24 cellular contexts compared by ENCODE assay signal in the genomic region with DNA sequence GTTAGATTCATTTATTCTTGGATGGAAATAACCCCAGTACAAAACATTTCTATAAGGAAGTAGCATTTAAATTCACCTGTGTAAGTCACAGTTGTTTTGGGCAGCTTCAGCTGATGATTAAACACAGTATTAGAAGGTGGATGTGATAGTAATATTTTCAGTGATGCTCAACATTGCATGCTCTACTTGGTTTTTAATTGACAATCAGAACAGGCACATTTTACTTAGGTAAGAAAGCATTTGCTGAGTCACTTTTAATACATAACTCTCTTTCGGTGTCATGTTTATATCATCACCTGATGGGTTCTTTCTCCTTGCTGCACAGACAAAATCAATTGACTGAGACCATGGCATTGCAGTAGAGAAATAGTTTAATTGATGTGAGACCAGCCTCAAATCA.
DNase-seq lines count a peak whose midpoint lies in the region; ATAC-seq, FAIRE-seq and TF ChIP-seq lines count a peak whose summit lies in the region.
"Had no signal": no experiment of that assay in that cellular context is flagged by ENCODE, and none has a peak within 500 bp of the region (broad histone marks: within the 10 kb centered on the region; RNA-seq: fewer than 3 reads in every experiment).

No MANE protein-coding gene starts in this region.

- no peak overlapping the region for H3K9ac ChIP-seq in GM12878 (ENCODE audit: control insufficient read depth, insufficient read depth, low read length)
- H3K9ac ChIP-seq: BLaER1, GM23248 had no signal

- H4K20me1 ChIP-seq in GM12878 (ENCODE audit: control insufficient read depth, insufficient read depth), result no peaks in the 10 kb centered on the region
- H4K20me1 ChIP-seq: BLaER1 had no signal

- H3K4me3 ChIP-seq in GM12878 (no peak overlapping the region), pancreas (no peak overlapping the region)
- H3K4me3 ChIP-seq: BLaER1, GM23248 had no signal

- DNase-seq in activated CD4-positive, CD25-positive, alpha-beta regulatory T cell treated with anti-CD3 and anti-CD28 coated beads, Interleukin-2, amount 50 U/mL, for 72 hours, result no peak
- no peak for DNase-seq in GM12878 (ENCODE audit: low read depth, low spot score)
- DNase-seq in epithelial cell of prostate (ENCODE audit: low read depth, low spot score), result peak; percentile 14
- no peak for DNase-seq in stimulated activated effector memory CD8-positive, alpha-beta T cell treated with anti-CD3 and anti-CD28 coated beads, Interleukin-12 subunit alpha, Interleukin-12 subunit beta, amount 100 ng/mL, for 72 hours (ENCODE audit: low spot score in 2 of 2)
- DNase-seq in NCI-H2171 treated with DMSO at 0.1 percent for 48 hours (lab: John Stamatoyannopoulos, UW), result no peak
- DNase-seq in pancreas, result no peak
- DNase-seq: Caco-2; CD4-positive, CD25-positive, alpha-beta regulatory T cell; CD8-positive, alpha-beta T cell; DMS153; EL; GDM1; GM23248; H7; HCEC 1CT had no signal

- H3K9me3 ChIP-seq in GM12878 (replicated peaks; ENCODE audit: control insufficient read depth, insufficient read depth, low read length) (no peaks in the 10 kb centered on the region; the same call in 2 of the 3 replicates), pancreas (no peaks in the 10 kb centered on the region)

- H3K4me2 ChIP-seq in GM12878 (ENCODE audit: control insufficient read depth, insufficient read depth), result no peak overlapping the region
- H3K4me2 ChIP-seq: BLaER1 had no signal

- no peaks in the 10 kb centered on the region for H3K36me3 Mint-ChIP-seq in stimulated activated effector memory CD8-positive, alpha-beta T cell treated with anti-CD3 and anti-CD28 coated beads, Interleukin-12 subunit alpha, Interleukin-12 subunit beta, amount 100 ng/mL, for 72 hours
- H3K36me3 Mint-ChIP-seq: CD8-positive, alpha-beta T cell had no signal

- in situ Hi-C loops in GM12878 (cut with MboI), result no loop called here

- H3K9me3 Mint-ChIP-seq in stimulated activated effector memory CD8-positive, alpha-beta T cell treated with anti-CD3 and anti-CD28 coated beads, Interleukin-12 subunit alpha, Interleukin-12 subunit beta, amount 100 ng/mL, for 72 hours, result peaks cover 3% of the 10 kb centered on the region

- SMC1A ChIA-PET in GM12878 (lab: Charles Lee; ENCODE audit: uncharacterized antibody, unreplicated experiment), result no interaction called here

- no peak overlapping the region for H3K4me3 Mint-ChIP-seq in stimulated activated effector memory CD8-positive, alpha-beta T cell treated with anti-CD3 and anti-CD28 coated beads, Interleukin-12 subunit alpha, Interleukin-12 subunit beta, amount 100 ng/mL, for 72 hours
- H3K4me3 Mint-ChIP-seq: B cell; CD8-positive, alpha-beta T cell had no signal

- H3K79me2 ChIP-seq in GM12878 (ENCODE audit: control insufficient read depth, insufficient read depth, low read length), result no peaks in the 10 kb centered on the region

- H3K4me1 ChIP-seq in GM12878 (ENCODE audit: control insufficient read depth, insufficient read depth, low read length) (no peaks in the 10 kb centered on the region), pancreas (no peaks in the 10 kb centered on the region)
- H3K4me1 ChIP-seq: BLaER1, Caco-2 had no signal

- no TSS peak for BruUV-seq in GM12878 (replicated peaks; lab: Mats Ljungman, UMichigan)

- peak; percentile 39 to 58 for ATAC-seq in activated CD4-positive, CD25-positive, alpha-beta regulatory T cell treated with anti-CD3 and anti-CD28 coated beads, Interleukin-2, amount 50 U/mL, for 24 hours
- ATAC-seq in GM12878, result no peak
- ATAC-seq in stimulated activated effector memory CD8-positive, alpha-beta T cell treated with anti-CD3 and anti-CD28 coated beads, Interleukin-12 subunit alpha, Interleukin-12 subunit beta, amount 100 ng/mL, for 72 hours, result peak; percentile 16
- ATAC-seq in GM19455 (IDR thresholded peaks at IDR 0.05; ENCODE audit: unreplicated experiment), result no peak
- no peak for ATAC-seq in pancreas
- ATAC-seq: CD8-positive, alpha-beta T cell had no signal

- H3K27ac Mint-ChIP-seq in stimulated activated effector memory CD8-positive, alpha-beta T cell treated with anti-CD3 and anti-CD28 coated beads, Interleukin-12 subunit alpha, Interleukin-12 subunit beta, amount 100 ng/mL, for 72 hours, result no peak overlapping the region
- H3K27ac Mint-ChIP-seq: B cell; CD8-positive, alpha-beta T cell had no signal

- H3K27ac ChIP-seq in GM12878 (ENCODE audit: control insufficient read depth, insufficient read depth) (no peak overlapping the region), epithelial cell of prostate (no peak overlapping the region), pancreas (no peak overlapping the region)
- H3K27ac ChIP-seq: 22Rv1, BLaER1, C4-2B, GM23248 had no signal

- TF ChIP-seq POLR2A in GM12878 (IDR thresholded peaks at IDR 0.05; ENCODE audit: low read depth, low read length), result no peak

- CTCF ChIA-PET in GM12878 (lab: Yijun Ruan, JAX), result no interaction called here

- FAIRE-seq in GM12878 (lab: Jason Lieb, UNC) (no peak), pancreas (lab: Jason Lieb, UNC) (no peak)
- FAIRE-seq: A204.1, GM18507, H1 had no signal

- no peaks in the 10 kb centered on the region for H3K4me1 Mint-ChIP-seq in stimulated activated effector memory CD8-positive, alpha-beta T cell treated with anti-CD3 and anti-CD28 coated beads, Interleukin-12 subunit alpha, Interleukin-12 subunit beta, amount 100 ng/mL, for 72 hours
- H3K4me1 Mint-ChIP-seq: B cell had no signal

- POLR2A ChIA-PET in GM12878 (lab: Charles Lee), result no interaction called here

- RAD21 ChIA-PET in GM12878 (lab: Charles Lee; ENCODE audit: unreplicated experiment), result no interaction called here

- TF ChIP-seq RAD21 in GM12878 (IDR thresholded peaks at IDR 0.05; ENCODE audit: insufficient read depth, low read depth, low read length), result no peak

- no peaks in the 10 kb centered on the region for H3K36me3 ChIP-seq in GM12878 (ENCODE audit: control insufficient read depth in 2 of 2, insufficient read depth in 2 of 2, low read length in 1 of 2)
- H3K36me3 ChIP-seq in pancreas, result no peaks in the 10 kb centered on the region
- H3K36me3 ChIP-seq: BLaER1 had no signal

- TF ChIP-seq EP300 in GM12878 (IDR thresholded peaks at IDR 0.05; ENCODE audit: borderline replicate concordance in 1 of 2, control insufficient read depth in 1 of 2, low read depth in 2 of 2, low read length in 2 of 2), result no peak

- no peak overlapping the region for H2AFZ ChIP-seq in GM12878 (ENCODE audit: control insufficient read depth, low read depth, low read length)
- H2AFZ ChIP-seq: GM23248 had no signal

- TF ChIP-seq CTCF in GM12878 (IDR thresholded peaks at IDR 0.05 in 2 of 3, conservative IDR thresholded peaks at IDR 0.05 in 1 of 3; ENCODE audit: control insufficient read depth in 2 of 3, extremely low read depth in 1 of 3, insufficient read depth in 1 of 3, low read depth in 3 of 3, low read length in 3 of 3) (no peak), pancreas (IDR thresholded peaks at IDR 0.05) (no peak)

- intact Hi-C loops in GM12878 (cut with micrococcal nuclease; ENCODE audit: unreplicated experiment) (no loop called here), pancreas (cut with DNase I) (no loop called here)

- WGBS in GM12878 (ENCODE audit: insufficient coverage, insufficient replicate concordance, low lambda C conversion rate, missing lambda C conversion rate), result 0% methylated on average over 1 of the region's 1 CpG
- 0% methylated on average over 1 of the region's 1 CpG for WGBS in pancreas, 2 donors

- H3K27me3 ChIP-seq in GM12878 (replicated peaks in 1 of 2; ENCODE audit: control insufficient read depth in 2 of 2, insufficient read depth in 2 of 2, low read length in 1 of 2) (no peaks in the 10 kb centered on the region), pancreas (no peaks in the 10 kb centered on the region)
- H3K27me3 ChIP-seq: BLaER1 had no signal

TF ChIP-seq in GM12878, 131 proteins besides CTCF, POLR2A, EP300 and RAD21:
- TF ChIP-seq SRF (IDR thresholded peaks at IDR 0.05; ENCODE audit: low read depth in 2 of 2, low read length in 2 of 2), result no peak
- TF ChIP-seq POLR2AphosphoS2 (IDR thresholded peaks at IDR 0.05; ENCODE audit: low read depth, low read length), result no peak
- TF ChIP-seq BACH1 (IDR thresholded peaks at IDR 0.05; ENCODE audit: borderline replicate concordance), result peak; percentile 43; the same call in 1 of the 2 replicates
- no peak for TF ChIP-seq IKZF1 (conservative IDR thresholded peaks at IDR 0.05)
- no peak for TF ChIP-seq ZNF274 (IDR thresholded peaks at IDR 0.05; ENCODE audit: insufficient read depth, insufficient read length)
- no peak for TF ChIP-seq NR2C1 (IDR thresholded peaks at IDR 0.05)
- TF ChIP-seq, protein P1, sequence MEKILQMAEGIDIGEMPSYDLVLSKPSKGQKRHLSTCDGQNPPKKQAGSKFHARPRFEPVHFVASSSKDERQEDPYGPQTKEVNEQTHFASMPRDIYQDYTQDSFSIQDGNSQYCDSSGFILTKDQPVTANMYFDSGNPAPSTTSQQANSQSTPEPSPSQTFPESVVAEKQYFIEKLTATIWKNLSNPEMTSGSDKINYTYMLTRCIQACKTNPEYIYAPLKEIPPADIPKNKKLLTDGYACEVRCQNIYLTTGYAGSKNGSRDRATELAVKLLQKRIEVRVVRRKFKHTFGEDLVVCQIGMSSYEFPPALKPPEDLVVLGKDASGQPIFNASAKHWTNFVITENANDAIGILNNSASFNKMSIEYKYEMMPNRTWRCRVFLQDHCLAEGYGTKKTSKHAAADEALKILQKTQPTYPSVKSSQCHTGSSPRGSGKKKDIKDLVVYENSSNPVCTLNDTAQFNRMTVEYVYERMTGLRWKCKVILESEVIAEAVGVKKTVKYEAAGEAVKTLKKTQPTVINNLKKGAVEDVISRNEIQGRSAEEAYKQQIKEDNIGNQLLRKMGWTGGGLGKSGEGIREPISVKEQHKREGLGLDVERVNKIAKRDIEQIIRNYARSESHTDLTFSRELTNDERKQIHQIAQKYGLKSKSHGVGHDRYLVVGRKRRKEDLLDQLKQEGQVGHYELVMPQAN (conservative IDR thresholded peaks at IDR 0.05), result no peak
- no peak for TF ChIP-seq DPF2 (IDR thresholded peaks at IDR 0.05)
- TF ChIP-seq CHD1 (IDR thresholded peaks at IDR 0.05; ENCODE audit: low read depth, low read length), result no peak
- peak; percentile 10; the same call in 1 of the 2 replicates for TF ChIP-seq JUNB (IDR thresholded peaks at IDR 0.05)
- no peak for TF ChIP-seq ZNF24 (IDR thresholded peaks at IDR 0.05)
- TF ChIP-seq MEF2B (IDR thresholded peaks at IDR 0.05; ENCODE audit: partially characterized antibody, poor library complexity, severe bottlenecking), result no peak
- TF ChIP-seq FOXM1 (IDR thresholded peaks at IDR 0.05; ENCODE audit: low read depth, low read length), result no peak
- TF ChIP-seq RB1 (IDR thresholded peaks at IDR 0.05; ENCODE audit: borderline replicate concordance), result no peak
- TF ChIP-seq MTA2 (IDR thresholded peaks at IDR 0.05; ENCODE audit: low read depth), result no peak

Comparison
In these comparisons a context has a peak if more than half of its experiments do, and no peak if none do; other contexts are left out.
1. ATAC-seq: peak in activated CD4-positive, CD25-positive, alpha-beta regulatory T cell treated with anti-CD3 and anti-CD28 coated beads, Interleukin-2, amount 50 U/mL, for 24 hours (2 of 2) and stimulated activated effector memory CD8-positive, alpha-beta T cell treated with anti-CD3 and anti-CD28 coated beads, Interleukin-12 subunit alpha, Interleukin-12 subunit beta, amount 100 ng/mL, for 72 hours (single experiment); none in GM12878 (single experiment), GM19455 (single experiment) and pancreas (0 of 4).